In genomic region chr16:588889-589657, GRCh38 we compare ENCODE assay signal across 8 cellular contexts. TPM values are rescaled to one million over a fixed set of nuclear protein-coding genes. Genes with fewer than 3 reads are reported as not detected.
DNase-seq lines count a peak whose midpoint lies in the region; ATAC-seq and TF ChIP-seq lines count a peak whose summit lies in the region.

No MANE protein-coding gene starts in this region.

- H3K4me2 ChIP-seq in PC-3 (ENCODE audit: low read length): peak overlapping the region; percentile 89

- H3K79me2 ChIP-seq in PC-3 (ENCODE audit: low read length): peaks cover 53% of the 10 kb centered on the region

- no peaks in the 10 kb centered on the region for H3K9me2 ChIP-seq in PC-3 (replicated peaks; ENCODE audit: low read length)

- H3K4me3 Mint-ChIP-seq in activated T-cell treated with anti-CD3 and anti-CD28 coated beads, Interleukin-2, amount 50 U/mL, for 24 hours: peak overlapping the region; percentile 92

- intact Hi-C loops in PC-3 (cut with micrococcal nuclease): loop anchor here (5.0 to 10.0 kb wide), 2 partner anchors 48 to 64 kb away; partner anchors contain the start of genes CAPN15 and METTL26

- H3K36me3 ChIP-seq in PC-3 (ENCODE audit: low read depth, low read length) (no peaks in the 10 kb centered on the region), esophagus (ENCODE audit: control insufficient read depth in 2 of 2, insufficient read depth in 2 of 2, low read length in 1 of 2) (no peaks in the 10 kb centered on the region), muscle layer of colon (ENCODE audit: insufficient read depth, low read length) (no peaks in the 10 kb centered on the region)

- peak overlapping the region; percentile 89 for H2AFZ ChIP-seq in PC-3 (ENCODE audit: low read length)

- CTCF ChIA-PET in PC-3 (lab: Charles Lee): no interaction called here

- BruUV-seq in PC-3 (replicated peaks; lab: Mats Ljungman, UMichigan): no TSS peak

- TF ChIP-seq CTCF in PC-3 (conservative IDR thresholded peaks at IDR 0.05; ENCODE audit: low read depth, low read length): no peak

- peak overlapping the region; percentile 92 for H3K9ac ChIP-seq in PC-3 (ENCODE audit: low read length)
- no peak overlapping the region for H3K9ac ChIP-seq in muscle layer of colon (ENCODE audit: low read length)

- H3K9me3 ChIP-seq in PC-3 (ENCODE audit: low read length) (no peaks in the 10 kb centered on the region), esophagus (ENCODE audit: control insufficient read depth in 2 of 2, insufficient read depth in 1 of 2, low read depth in 1 of 2, low read length in 1 of 2) (no peaks in the 10 kb centered on the region), muscle layer of colon (ENCODE audit: low read length) (no peaks in the 10 kb centered on the region)

- H3K27ac ChIP-seq in PC-3 (ENCODE audit: low read length) (peak overlapping the region; percentile 77), esophagus (ENCODE audit: low read depth in 2 of 2, low read length in 1 of 2) (peak overlapping the region; percentile 98 to 99), muscle layer of colon (ENCODE audit: low read depth, low read length) (peak overlapping the region; percentile 84)

- H3K9me3 Mint-ChIP-seq in activated T-cell treated with anti-CD3 and anti-CD28 coated beads, Interleukin-2, amount 50 U/mL, for 24 hours: no peaks in the 10 kb centered on the region

- H3K4me3 ChIP-seq in Jurkat, Clone E6-1 (ENCODE audit: low read length): peak overlapping the region; percentile 91
- peak overlapping the region; percentile 90 for H3K4me3 ChIP-seq in PC-3 (ENCODE audit: low read length)
- peak overlapping the region; percentile 74 to 79 for H3K4me3 ChIP-seq in esophagus (ENCODE audit: low read depth in 1 of 2, low read length in 2 of 2)
- peak overlapping the region; percentile 78 to 92 for H3K4me3 ChIP-seq in muscle layer of colon (ENCODE audit: low read depth in 1 of 2, low read length in 2 of 2)

- no peaks in the 10 kb centered on the region for H3F3A ChIP-seq in PC-3 (ENCODE audit: low read length, unreplicated experiment)

- POLR2A ChIA-PET in PC-3 (lab: Charles Lee; ENCODE audit: unreplicated experiment): no interaction called here

- ATAC-seq in GM21619 (IDR thresholded peaks at IDR 0.05; ENCODE audit: unreplicated experiment) (peak; percentile 62), PC-3 (peak; percentile 72)

- H3K36me3 Mint-ChIP-seq in activated T-cell treated with anti-CD3 and anti-CD28 coated beads, Interleukin-2, amount 50 U/mL, for 24 hours (ENCODE audit: low read depth): peaks cover 25% of the 10 kb centered on the region

- WGBS in esophagus, 2 donors: 0 to 1% methylated on average over 95 to 107 of the region's 107 CpGs

- H3K27me3 ChIP-seq in PC-3 (ENCODE audit: low read length): no peaks in the 10 kb centered on the region
- no peaks in the 10 kb centered on the region for H3K27me3 ChIP-seq in esophagus (ENCODE audit: control insufficient read depth in 1 of 2, insufficient read depth in 2 of 2, low read length in 2 of 2)
- H3K27me3 ChIP-seq in muscle layer of colon (ENCODE audit: control insufficient read depth in 1 of 2, insufficient read depth in 2 of 2, low read length in 2 of 2): peaks cover 0 to 4% of the 10 kb centered on the region in 2 donors

- DNase-seq in DMS53 (lab: John Stamatoyannopoulos, UW): peak; percentile 94
- DNase-seq in Jurkat, Clone E6-1 (ENCODE audit: low read depth, low spot score): peak; percentile 94
- DNase-seq in PC-3: peak; percentile 85
- peak; percentile 100 for DNase-seq in activated T-cell treated with anti-CD3 and anti-CD28 coated beads, Interleukin-2, amount 50 U/mL, for 24 hours
- peak; percentile 99 for DNase-seq in stimulated activated CD8-positive, alpha-beta memory T cell treated with anti-CD3 and anti-CD28 coated beads, Interleukin-4, amount 100 ng/mL, for 48 hours

- peaks cover 12% of the 10 kb centered on the region; the same call in 1 of the 2 replicates for H4K20me1 ChIP-seq in PC-3 (ENCODE audit: low read length)

- H3K4me1 ChIP-seq in PC-3 (ENCODE audit: insufficient read depth, low read length) (peaks cover 28% of the 10 kb centered on the region), esophagus (ENCODE audit: control insufficient read depth in 2 of 2, insufficient read depth in 2 of 2, low read length in 1 of 2) (peaks cover 5 to 38% of the 10 kb centered on the region in 2 donors), muscle layer of colon (ENCODE audit: insufficient read depth, low read length) (peaks cover 27% of the 10 kb centered on the region)

- peak overlapping the region; percentile 98 for H3K27ac Mint-ChIP-seq in activated T-cell treated with anti-CD3 and anti-CD28 coated beads, Interleukin-2, amount 50 U/mL, for 24 hours

- no peaks in the 10 kb centered on the region for H3K27me3 Mint-ChIP-seq in activated T-cell treated with anti-CD3 and anti-CD28 coated beads, Interleukin-2, amount 50 U/mL, for 24 hours

- H3K4me1 Mint-ChIP-seq in activated T-cell treated with anti-CD3 and anti-CD28 coated beads, Interleukin-2, amount 50 U/mL, for 24 hours (ENCODE audit: low read depth): peaks cover 34% of the 10 kb centered on the region

RNA-seq across cellular contexts. Expression of gene RAB40C, which starts 0.8 kb away (rescaled TPM):
- 20.7 TPM for polyA plus RNA-seq in Jurkat, Clone E6-1 (2012; ENCODE audit: insufficient read depth, insufficient read length)
- total RNA-seq in PC-3 (2014; rRNA removed): 19.5 and 27.0 TPM in 2 replicates
- 10 to 100 TPM; 18.1 to 42.4 TPM for polyA plus RNA-seq in esophagus

RNA-seq across cellular contexts. Expression of gene PIGQ, which starts 19.3 kb away (rescaled TPM):
- polyA plus RNA-seq in Jurkat, Clone E6-1 (2012; ENCODE audit: insufficient read depth, insufficient read length): 28.1 TPM
- total RNA-seq in PC-3 (2014; rRNA removed): 36.0 and 43.8 TPM in 2 replicates
- polyA plus RNA-seq in esophagus: 10 to 100 TPM; 22.8 to 40.1 TPM

RNA-seq across cellular contexts. Expression of gene NHLRC4, which starts 22.3 kb away (rescaled TPM):
- not detected for polyA plus RNA-seq in Jurkat, Clone E6-1 (2012; ENCODE audit: insufficient read depth, insufficient read length)
- total RNA-seq in PC-3 (2014; rRNA removed): 0.44 TPM in 1 of 2 replicates, not detected in the other
- polyA plus RNA-seq in esophagus: under 1 TPM; 0.11 to 0.16 TPM

RNA-seq across cellular contexts. Expression of gene PRR35, which starts 28.9 kb away (rescaled TPM):
- polyA plus RNA-seq in Jurkat, Clone E6-1 (2012; ENCODE audit: insufficient read depth, insufficient read length): not detected
- not detected in 2 replicates for total RNA-seq in PC-3 (2014; rRNA removed)
- polyA plus RNA-seq in esophagus: under 1 TPM; 0.01 to 0.24 TPM

RNA-seq across cellular contexts. Expression of gene WFIKKN1, which starts 41.7 kb away (rescaled TPM):
- not detected for polyA plus RNA-seq in Jurkat, Clone E6-1 (2012; ENCODE audit: insufficient read depth, insufficient read length)
- 0.11 and 0.40 TPM in 2 replicates for total RNA-seq in PC-3 (2014; rRNA removed)
- 1 to 10 TPM in 1 of 2 donors, under 1 TPM in 1; 0.11 to 1.5 TPM for polyA plus RNA-seq in esophagus

Comparison
In these comparisons a context has a peak if more than half of its experiments do, and no peak if none do; other contexts are left out.
1. Peak in every context shown above with its lines: DNase-seq, ATAC-seq, H3K4me3 ChIP-seq and H3K27ac ChIP-seq.